Comparison of ENCODE assay signal across 25 cellular contexts in genomic region chr1:58345215-58346075, GRCh38.
"Had no signal": no experiment of that assay in that cellular context is flagged by ENCODE, and none has a peak within 500 bp of the region (broad histone marks: within the 10 kb centered on the region; RNA-seq: fewer than 3 reads in every experiment).

No MANE protein-coding gene starts in this region.

- H3K36me3 ChIP-seq: breast epithelium, esophagus muscularis mucosa, neutrophil, pancreas, thyroid gland, upper lobe of right lung had no signal

- H3K27ac ChIP-seq: breast epithelium, esophagus muscularis mucosa, neutrophil, pancreas, thyroid gland, upper lobe of right lung had no signal

- H3K4me1 ChIP-seq: breast epithelium, esophagus muscularis mucosa, pancreas, thyroid gland, upper lobe of right lung had no signal

- H3K27ac Mint-ChIP-seq: activated CD4-positive, alpha-beta memory T cell treated with anti-CD3 and anti-CD28 coated beads for 36 hours; activated naive CD8-positive, alpha-beta T cell treated with anti-CD3 and anti-CD28 coated beads for 36 hours; naive thymus-derived CD4-positive, alpha-beta T cell; T-helper 17 cell had no signal

- ATAC-seq: naive thymus-derived CD4-positive, alpha-beta T cell; pancreas; sciatic nerve; T-helper 17 cell; upper lobe of right lung had no signal

- H3K4me3 ChIP-seq: breast epithelium, esophagus muscularis mucosa, lung, pancreas, thyroid gland, upper lobe of right lung had no signal

- H3K4me3 Mint-ChIP-seq: activated CD4-positive, alpha-beta memory T cell treated with anti-CD3 and anti-CD28 coated beads for 36 hours; activated naive CD8-positive, alpha-beta T cell treated with anti-CD3 and anti-CD28 coated beads for 36 hours; central memory CD8-positive, alpha-beta T cell; naive thymus-derived CD4-positive, alpha-beta T cell; T-helper 17 cell had no signal

- H3K9me3 Mint-ChIP-seq: activated naive CD8-positive, alpha-beta T cell treated with anti-CD3 and anti-CD28 coated beads for 36 hours; central memory CD8-positive, alpha-beta T cell had no signal

- DNase-seq: activated CD4-positive, alpha-beta memory T cell treated with anti-CD3 and anti-CD28 coated beads for 36 hours; activated CD4-positive, alpha-beta T cell treated with anti-CD3 and anti-CD28 coated beads for 4 hours; activated CD4-positive, CD25-positive, alpha-beta regulatory T cell; activated naive CD4-positive, alpha-beta T cell treated with Interleukin-2 at 50 U/mL for 16 hours; activated naive CD8-positive, alpha-beta T cell treated with anti-CD3 and anti-CD28 coated beads for 36 hours; activated T-cell treated with anti-CD3 and anti-CD28 coated beads, Interleukin-2, amount 50 U/mL, for 48 hours; hippocampal formation; naive thymus-derived CD4-positive, alpha-beta T cell; pancreas; small intestine; stimulated activated CD4-positive, alpha-beta T cell treated with anti-CD3 and anti-CD28 coated beads, Interleukin-15, amount 100 ng/mL, for 24 hours; stimulated activated naive CD4-positive, alpha-beta T cell treated with Interleukin-2 at 50 U/mL for 16 hours; SW 1271; T-helper 17 cell; upper lobe of right lung had no signal

- H3K4me1 Mint-ChIP-seq: activated naive CD8-positive, alpha-beta T cell treated with anti-CD3 and anti-CD28 coated beads for 36 hours; central memory CD8-positive, alpha-beta T cell; naive thymus-derived CD4-positive, alpha-beta T cell; T-helper 17 cell had no signal

- H3K27me3 ChIP-seq: breast epithelium, esophagus muscularis mucosa, neutrophil, pancreas, thyroid gland, upper lobe of right lung had no signal

- FAIRE-seq: colon, frontal cortex, keratinocyte, pancreas, small intestine had no signal

- H3K27me3 Mint-ChIP-seq: activated CD4-positive, alpha-beta memory T cell treated with anti-CD3 and anti-CD28 coated beads for 36 hours; activated naive CD8-positive, alpha-beta T cell treated with anti-CD3 and anti-CD28 coated beads for 36 hours; central memory CD8-positive, alpha-beta T cell; T-helper 17 cell had no signal

- H3K36me3 Mint-ChIP-seq: activated CD4-positive, alpha-beta memory T cell treated with anti-CD3 and anti-CD28 coated beads for 36 hours; activated naive CD8-positive, alpha-beta T cell treated with anti-CD3 and anti-CD28 coated beads for 36 hours; naive thymus-derived CD4-positive, alpha-beta T cell had no signal

- H3K9me3 ChIP-seq: breast epithelium, esophagus muscularis mucosa, neutrophil, pancreas, thyroid gland, upper lobe of right lung had no signal
